ENCODE assay signal across 19 cellular contexts in genomic region chr15:90167121-90167520, GRCh38.
"Had no signal": no experiment of that assay in that cellular context is flagged by ENCODE, and none has a peak within 500 bp of the region (broad histone marks: within the 10 kb centered on the region; RNA-seq: fewer than 3 reads in every experiment).

No MANE protein-coding gene starts in this region.

- H3K9ac ChIP-seq: neural progenitor cell had no signal

- ATAC-seq: effector memory CD8-positive, alpha-beta T cell; left lobe of liver; lower lobe of right lung; naive thymus-derived CD4-positive, alpha-beta T cell; sciatic nerve; stimulated activated memory B cell treated with anti-CD40 and anti-IgM and Interleukin-4, amounts not matched to agents 10 μg/mL and 1 μg/mL and 100 μg/mL, for 72 hours had no signal

- H3K4me1 ChIP-seq: neural progenitor cell had no signal

- H3K27ac ChIP-seq: dorsolateral prefrontal cortex, neural progenitor cell, suprapubic skin had no signal

- H3K36me3 ChIP-seq: adrenal gland, lower lobe of right lung, neural progenitor cell, stomach, suprapubic skin, upper lobe of left lung had no signal

- H3K9me3 ChIP-seq: adrenal gland, lower lobe of right lung, stomach, suprapubic skin, upper lobe of left lung had no signal

- H3K4me3 ChIP-seq: adrenal gland, dorsolateral prefrontal cortex, lower lobe of right lung, neural progenitor cell, stomach, suprapubic skin, upper lobe of left lung had no signal

- H3K27me3 ChIP-seq: adrenal gland, dorsolateral prefrontal cortex, neural progenitor cell, stomach, suprapubic skin, upper lobe of left lung had no signal

- DNase-seq: activated CD4-positive, alpha-beta T cell treated with anti-CD3 and anti-CD28 coated beads for 1 hour; activated T-cell treated with anti-CD3 and anti-CD28 coated beads, Interleukin-2, amount 50 U/mL, for 1 hour; adrenal gland; dorsolateral prefrontal cortex; effector memory CD8-positive, alpha-beta T cell; foreskin fibroblast; immature natural killer cell; lower lobe of right lung; naive thymus-derived CD4-positive, alpha-beta T cell; small intestine; stimulated activated CD4-positive, alpha-beta T cell treated with anti-CD3 and anti-CD28 coated beads, Interleukin-2, amount 100 ng/mL, for 24 hours; stomach; T-helper 1 cell; upper lobe of left lung had no signal
